In genomic region chr4:101888472-101888871, GRCh38 we compare ENCODE assay signal across 35 cellular contexts.
"Had no signal": no experiment of that assay in that cellular context is flagged by ENCODE, and none has a peak within 500 bp of the region (broad histone marks: within the 10 kb centered on the region; RNA-seq: fewer than 3 reads in every experiment).

No MANE protein-coding gene starts in this region.

- H3K36me3 ChIP-seq: ascending aorta, breast epithelium, cardiac muscle cell, esophagus squamous epithelium had no signal

- H3K9me3 Mint-ChIP-seq: activated CD4-positive, alpha-beta T cell treated with anti-CD3 and anti-CD28 coated beads, Interleukin-2, amount 10 ng/mL, durations not matched to agents 24 days and 14 days; activated naive CD4-positive, alpha-beta T cell treated with anti-CD3 and anti-CD28 coated beads, Interleukin-2, amount 10 ng/mL, durations not matched to agents 7 days and 5 days; activated naive CD8-positive, alpha-beta T cell treated with anti-CD3 and anti-CD28 coated beads, Interleukin-2, amount 10 ng/mL, durations not matched to agents 7 days and 5 days; activated T-helper 1 cell treated with anti-CD3 and anti-CD28 coated beads, Interleukin-12 subunit alpha, Interleukin-12 subunit beta, Interleukin-2, Interleukin-4 antibody, amounts not matched to agents 30 ng/mL and 10 ng/mL and 1 ng/mL, durations not matched to agents 14 hours and 24 hours and 36 hours; activated T-helper 2 cell treated with anti-CD3 and anti-CD28 coated beads, Interferon-gamma antibody, Interleukin-2, Interleukin-4, amounts not matched to agents 10 μg/mL and 5 μg/mL and 100 μg/mL, durations not matched to agents 14 hours and 24 hours and 36 hours; T-helper 2 cell treated with Interferon-gamma antibody and Interleukin-4, amounts not matched to agents 5 μg/mL and 100 μg/mL, for 36 hours had no signal

- H3K36me3 Mint-ChIP-seq: activated CD4-positive, alpha-beta memory T cell treated with anti-CD3 and anti-CD28 coated beads for 36 hours; activated CD8-positive, alpha-beta memory T cell treated with anti-CD3 and anti-CD28 coated beads, Interleukin-2, amount 10 ng/mL, durations not matched to agents 7 days and 5 days; activated naive CD4-positive, alpha-beta T cell treated with anti-CD3 and anti-CD28 coated beads, Interleukin-2, amount 10 ng/mL, durations not matched to agents 7 days and 5 days; activated naive CD4-positive, alpha-beta T cell treated with anti-CD3 and anti-CD28 coated beads, Interleukin-2, amount 50 U/mL, for 72 hours; activated naive CD8-positive, alpha-beta T cell treated with anti-CD3 and anti-CD28 coated beads, Interleukin-2, amount 10 ng/mL, durations not matched to agents 7 days and 5 days; brain had no signal

- H3K27me3 ChIP-seq: ascending aorta, breast epithelium, cardiac muscle cell, esophagus squamous epithelium had no signal

- ATAC-seq: activated CD4-positive, alpha-beta T cell treated with anti-CD3 and anti-CD28 coated beads for 36 hours; activated CD8-positive, alpha-beta memory T cell treated with anti-CD3 and anti-CD28 coated beads, Interleukin-2, amount 10 ng/mL, durations not matched to agents 7 days and 5 days; activated CD8-positive, alpha-beta T cell treated with anti-CD3 and anti-CD28 coated beads, Interleukin-2, amount 10 ng/mL, durations not matched to agents 7 days and 5 days; activated naive CD4-positive, alpha-beta T cell treated with anti-CD3 and anti-CD28 coated beads, Interleukin-2, amount 50 U/mL, for 72 hours; effector memory CD8-positive, alpha-beta T cell; T-helper 17 cell had no signal

- DNase-seq: activated CD4-positive, alpha-beta memory T cell treated with anti-CD3 and anti-CD28 coated beads for 36 hours; activated CD4-positive, alpha-beta T cell treated with anti-CD3 and anti-CD28 coated beads for 36 hours; activated CD4-positive, alpha-beta T cell treated with anti-CD3 and anti-CD28 coated beads, Interleukin-2, amount 10 ng/mL, durations not matched to agents 24 days and 14 days; activated CD4-positive, CD25-positive, alpha-beta regulatory T cell; activated CD4-positive, CD25-positive, alpha-beta regulatory T cell treated with anti-CD3 and anti-CD28 coated beads, Interleukin-2, amount 50 U/mL, for 72 hours; activated CD8-positive, alpha-beta memory T cell treated with anti-CD3 and anti-CD28 coated beads, Interleukin-2, amount 10 ng/mL, durations not matched to agents 7 days and 5 days; activated CD8-positive, alpha-beta memory T cell treated with anti-CD3 and anti-CD28 coated beads, Interleukin-2, amount 50 U/mL, for 4 hours; activated CD8-positive, alpha-beta T cell treated with anti-CD3 and anti-CD28 coated beads, Interleukin-2, amount 10 ng/mL, durations not matched to agents 7 days and 5 days; activated gamma-delta T cell; activated naive CD4-positive, alpha-beta T cell; activated naive CD4-positive, alpha-beta T cell treated with anti-CD3 and anti-CD28 coated beads, Interleukin-2, amount 10 ng/mL, durations not matched to agents 7 days and 5 days; activated naive CD8-positive, alpha-beta T cell treated with anti-CD3 and anti-CD28 coated beads, Interleukin-2, amount 10 ng/mL, durations not matched to agents 7 days and 5 days; activated T-cell treated with anti-CD3 and anti-CD28 coated beads, Interleukin-2, amount 50 U/mL, for 1 hour; activated T-cell treated with anti-CD3 and anti-CD28 coated beads, Interleukin-2, amount 50 U/mL, for 48 hours; central memory CD4-positive, alpha-beta T cell; cerebellar nuclear complex; cortex of kidney; dermis blood vessel endothelial cell; effector CD4-positive, alpha-beta T cell; effector memory CD8-positive, alpha-beta T cell; esophagus squamous epithelium; foreskin melanocyte; head of caudate nucleus; T-helper 1 cell; T-helper 17 cell; T1000 had no signal

- H3K27ac Mint-ChIP-seq: activated CD4-positive, alpha-beta memory T cell treated with anti-CD3 and anti-CD28 coated beads for 36 hours; activated CD4-positive, alpha-beta T cell treated with anti-CD3 and anti-CD28 coated beads for 36 hours; activated CD4-positive, alpha-beta T cell treated with anti-CD3 and anti-CD28 coated beads, Interleukin-2, amount 10 ng/mL, durations not matched to agents 24 days and 14 days; activated CD8-positive, alpha-beta memory T cell treated with anti-CD3 and anti-CD28 coated beads, Interleukin-2, amount 10 ng/mL, durations not matched to agents 7 days and 5 days; activated CD8-positive, alpha-beta T cell treated with anti-CD3 and anti-CD28 coated beads, Interleukin-2, amount 10 ng/mL, durations not matched to agents 7 days and 5 days; activated naive CD4-positive, alpha-beta T cell treated with anti-CD3 and anti-CD28 coated beads, Interleukin-2, amount 10 ng/mL, durations not matched to agents 7 days and 5 days; activated naive CD4-positive, alpha-beta T cell treated with anti-CD3 and anti-CD28 coated beads, Interleukin-2, amount 50 U/mL, for 72 hours; activated naive CD8-positive, alpha-beta T cell treated with anti-CD3 and anti-CD28 coated beads, Interleukin-2, amount 10 ng/mL, durations not matched to agents 7 days and 5 days; activated T-helper 1 cell treated with anti-CD3 and anti-CD28 coated beads, Interleukin-12 subunit alpha, Interleukin-12 subunit beta, Interleukin-2, Interleukin-4 antibody, amounts not matched to agents 30 ng/mL and 10 ng/mL and 1 ng/mL, durations not matched to agents 14 hours and 24 hours and 36 hours; activated T-helper 2 cell treated with anti-CD3 and anti-CD28 coated beads, Interferon-gamma antibody, Interleukin-2, Interleukin-4, amounts not matched to agents 10 μg/mL and 5 μg/mL and 100 μg/mL, durations not matched to agents 14 hours and 24 hours and 36 hours; brain; effector memory CD8-positive, alpha-beta T cell; T-helper 17 cell; T-helper 2 cell treated with Interferon-gamma antibody and Interleukin-4, amounts not matched to agents 5 μg/mL and 100 μg/mL, for 36 hours had no signal

- H3K27me3 Mint-ChIP-seq: activated CD4-positive, alpha-beta memory T cell treated with anti-CD3 and anti-CD28 coated beads for 36 hours; activated CD4-positive, alpha-beta T cell treated with anti-CD3 and anti-CD28 coated beads for 36 hours; activated CD4-positive, alpha-beta T cell treated with anti-CD3 and anti-CD28 coated beads, Interleukin-2, amount 10 ng/mL, durations not matched to agents 24 days and 14 days; activated CD8-positive, alpha-beta memory T cell treated with anti-CD3 and anti-CD28 coated beads, Interleukin-2, amount 10 ng/mL, durations not matched to agents 7 days and 5 days; activated naive CD4-positive, alpha-beta T cell treated with anti-CD3 and anti-CD28 coated beads, Interleukin-2, amount 10 ng/mL, durations not matched to agents 7 days and 5 days; effector memory CD8-positive, alpha-beta T cell; T-helper 17 cell had no signal

- H3K4me1 Mint-ChIP-seq: activated CD4-positive, alpha-beta T cell treated with anti-CD3 and anti-CD28 coated beads for 36 hours; activated CD4-positive, alpha-beta T cell treated with anti-CD3 and anti-CD28 coated beads, Interleukin-2, amount 10 ng/mL, durations not matched to agents 24 days and 14 days; activated CD8-positive, alpha-beta memory T cell treated with anti-CD3 and anti-CD28 coated beads, Interleukin-2, amount 10 ng/mL, durations not matched to agents 7 days and 5 days; activated naive CD4-positive, alpha-beta T cell treated with anti-CD3 and anti-CD28 coated beads, Interleukin-2, amount 10 ng/mL, durations not matched to agents 7 days and 5 days; activated naive CD8-positive, alpha-beta T cell treated with anti-CD3 and anti-CD28 coated beads, Interleukin-2, amount 10 ng/mL, durations not matched to agents 7 days and 5 days; brain; T-helper 17 cell had no signal

- H3K4me3 Mint-ChIP-seq: activated CD4-positive, alpha-beta memory T cell treated with anti-CD3 and anti-CD28 coated beads for 36 hours; activated CD4-positive, alpha-beta T cell treated with anti-CD3 and anti-CD28 coated beads for 36 hours; activated CD4-positive, alpha-beta T cell treated with anti-CD3 and anti-CD28 coated beads, Interleukin-2, amount 10 ng/mL, durations not matched to agents 24 days and 14 days; activated CD8-positive, alpha-beta memory T cell treated with anti-CD3 and anti-CD28 coated beads, Interleukin-2, amount 10 ng/mL, durations not matched to agents 7 days and 5 days; activated CD8-positive, alpha-beta T cell treated with anti-CD3 and anti-CD28 coated beads, Interleukin-2, amount 10 ng/mL, durations not matched to agents 7 days and 5 days; activated naive CD4-positive, alpha-beta T cell treated with anti-CD3 and anti-CD28 coated beads, Interleukin-2, amount 10 ng/mL, durations not matched to agents 7 days and 5 days; activated naive CD8-positive, alpha-beta T cell treated with anti-CD3 and anti-CD28 coated beads, Interleukin-2, amount 10 ng/mL, durations not matched to agents 7 days and 5 days; activated T-helper 1 cell treated with anti-CD3 and anti-CD28 coated beads, Interleukin-12 subunit alpha, Interleukin-12 subunit beta, Interleukin-2, Interleukin-4 antibody, amounts not matched to agents 30 ng/mL and 10 ng/mL and 1 ng/mL, durations not matched to agents 14 hours and 24 hours and 36 hours; brain; effector memory CD8-positive, alpha-beta T cell; T-helper 17 cell; T-helper 2 cell treated with Interferon-gamma antibody and Interleukin-4, amounts not matched to agents 5 μg/mL and 100 μg/mL, for 36 hours had no signal

- H3K27ac ChIP-seq: ascending aorta, breast epithelium, cardiac muscle cell, epithelial cell of prostate, esophagus squamous epithelium had no signal

- H3K4me1 ChIP-seq: ascending aorta, breast epithelium, esophagus squamous epithelium had no signal

- H3K4me3 ChIP-seq: ascending aorta, breast epithelium, cardiac muscle cell, esophagus squamous epithelium had no signal

- H3K9me3 ChIP-seq: ascending aorta, breast epithelium, esophagus squamous epithelium had no signal
